8 cellular contexts compared by ENCODE assay signal in genomic region chr19:45477713-45478453, GRCh38. TPM values are rescaled to one million over a fixed set of nuclear protein-coding genes. Genes with fewer than 3 reads are reported as not detected.
DNase-seq lines count a peak whose midpoint lies in the region; ATAC-seq and TF ChIP-seq lines count a peak whose summit lies in the region.

No MANE protein-coding gene starts in this region.

- H3K36me3 ChIP-seq in GM23248 (ENCODE audit: low read depth) (no peaks in the 10 kb centered on the region), SK-N-SH (replicated peaks in 1 of 2; ENCODE audit: control insufficient read depth in 1 of 2, insufficient read depth in 2 of 2, low read length in 1 of 2) (no peaks in the 10 kb centered on the region), endocrine pancreas (ENCODE audit: control insufficient read depth, insufficient read depth, low read length) (peaks cover 1% of the 10 kb centered on the region)

- no peaks in the 10 kb centered on the region for H3K9me2 ChIP-seq in GM23248 (ENCODE audit: insufficient read depth)
- no peaks in the 10 kb centered on the region for H3K9me2 ChIP-seq in SK-N-SH

- no peak for TF ChIP-seq CTCF in AG04450 (IDR thresholded peaks at IDR 0.05; ENCODE audit: low read depth, low read length)
- no peak for TF ChIP-seq CTCF in SK-N-SH (IDR thresholded peaks at IDR 0.05)
- no peak for TF ChIP-seq CTCF in omental fat pad (IDR thresholded peaks at IDR 0.05)

- H4K20me1 ChIP-seq in GM23248 (ENCODE audit: insufficient read depth) (no peaks in the 10 kb centered on the region), SK-N-SH (ENCODE audit: insufficient read depth) (no peaks in the 10 kb centered on the region)

- H3K9me3 ChIP-seq in AG04450 (ENCODE audit: control insufficient read depth, insufficient read depth, low read length): no peaks in the 10 kb centered on the region
- H3K9me3 ChIP-seq in GM23248 (ENCODE audit: low read depth): no peaks in the 10 kb centered on the region
- no peaks in the 10 kb centered on the region for H3K9me3 ChIP-seq in SK-N-SH
- no peaks in the 10 kb centered on the region for H3K9me3 ChIP-seq in endocrine pancreas (ENCODE audit: control insufficient read depth, low read length)

- in situ Hi-C loops in GM23248 (cut with MboI): loop anchor here (5.0 kb wide), 1 partner anchor 36 kb away; no protein-coding TSS in a partner anchor
- in situ Hi-C loops in KBM-7 (cut with MboI; ENCODE audit: low pct_unique_long_range_greater_than_20kb, low sequenced_read_pairs): no loop called here

- no peak for TF ChIP-seq EP300 in SK-N-SH (IDR thresholded peaks at IDR 0.05; ENCODE audit: borderline replicate concordance in 1 of 2, low read depth in 1 of 2, low read length in 1 of 2)

- H3K4me3 ChIP-seq in AG04450 (ENCODE audit: low read depth, low read length): peak overlapping the region; percentile 65
- H3K4me3 ChIP-seq in GM23248: peak overlapping the region; percentile 87
- H3K4me3 ChIP-seq in SK-N-SH (ENCODE audit: low read depth in 2 of 2, low read length in 1 of 2): peak overlapping the region; percentile 53 to 72
- peak overlapping the region; percentile 74 for H3K4me3 ChIP-seq in endocrine pancreas (ENCODE audit: control insufficient read depth, insufficient read depth, low read length)

- peak; percentile 19 for ATAC-seq in omental fat pad (ENCODE audit: low FRiP score)

- CTCF ChIA-PET in AG04450 (lab: Charles Lee) (interaction anchor here (0.6 to 8.4 kb wide), 25 partner anchors 8 to 168 kb away, joined by 3 to 224 read pairs (median 6); partner anchors contain the start of genes ERCC1, FOSB and PPM1N), SK-N-SH (lab: Yijun Ruan, JAX) (interaction anchor here (0.7 to 27.6 kb wide), 30 partner anchors 8 to 248 kb away, joined by 3 to 870 read pairs (median 6); partner anchors contain the start of genes ERCC1, EXOC3L2, FOSB and PPM1N)

- peak overlapping the region; percentile 96 for H3K4me2 ChIP-seq in GM23248 (ENCODE audit: unreplicated experiment)
- peak overlapping the region; percentile 72 for H3K4me2 ChIP-seq in SK-N-SH

- no peak for TF ChIP-seq RAD21 in SK-N-SH (IDR thresholded peaks at IDR 0.05; ENCODE audit: low read length)

- WGBS in GM23248 (ENCODE audit: low coverage in 1 of 2, low lambda C conversion rate in 2 of 2, missing lambda C conversion rate in 2 of 2), 2 experiments: 6 to 8% methylated on average over 12 of the region's 12 CpGs
- 8% methylated on average over 12 of the region's 12 CpGs for WGBS in SK-N-SH (ENCODE audit: low lambda C conversion rate)

- peaks cover 5% of the 10 kb centered on the region; the same call in 1 of the 2 replicates for H3K4me1 ChIP-seq in GM23248 (ENCODE audit: insufficient read depth)
- H3K4me1 ChIP-seq in SK-N-SH (ENCODE audit: control insufficient read depth in 1 of 2, insufficient read depth in 2 of 2, low read depth in 1 of 2, low read length in 1 of 2): peaks cover 0 to 5% of the 10 kb centered on the region in 2 experiments; a peak in 2 of 4 replicates
- no peaks in the 10 kb centered on the region for H3K4me1 ChIP-seq in endocrine pancreas (ENCODE audit: control insufficient read depth, insufficient read depth, low read length)

- H3K27ac ChIP-seq in AG04450 (ENCODE audit: low read depth, low read length) (peak overlapping the region; percentile 96), GM23248 (peak overlapping the region; percentile 98), SK-N-SH (ENCODE audit: low read depth in 2 of 2, low read length in 1 of 2) (peak overlapping the region in 1 of 2 experiments; percentile 92; a peak in 2 of 4 replicates)

- H2AFZ ChIP-seq in GM23248 (peak overlapping the region; percentile 93; the same call in 1 of the 2 replicates), SK-N-SH (ENCODE audit: low read depth) (no peak overlapping the region)

- H3K79me2 ChIP-seq in GM23248 (ENCODE audit: insufficient read depth) (0 out of 2 replicates have a peak, but pooled peaks cover 8% of the 10 kb centered on the region), SK-N-SH (ENCODE audit: insufficient read depth) (no peaks in the 10 kb centered on the region)

- POLR2A ChIA-PET in AG04450 (lab: Yijun Ruan, JAX): interaction anchor here (0.7 to 2.6 kb wide), 5 partner anchors 9 to 54 kb away, joined by 3 to 30 read pairs (median 7); partner anchors contain the start of gene FOSB
- POLR2A ChIA-PET in SK-N-SH (lab: Yijun Ruan, JAX): interaction anchor here (0.8 to 2.1 kb wide), 4 partner anchors 11 to 54 kb away, joined by 3 to 15 read pairs (median 4); partner anchors contain the start of genes ERCC1 and FOSB

- H3K9ac ChIP-seq in GM23248 (peak overlapping the region; percentile 94), SK-N-SH (peak overlapping the region; percentile 86; the same call in 1 of the 2 replicates), endocrine pancreas (ENCODE audit: control insufficient read depth, insufficient read depth, low read length) (peak overlapping the region; percentile 63)

- H3F3A ChIP-seq in GM23248 (ENCODE audit: insufficient read depth): peaks cover 36% of the 10 kb centered on the region
- H3F3A ChIP-seq in SK-N-SH (replicated peaks; ENCODE audit: insufficient read depth): peaks cover 13% of the 10 kb centered on the region

- no peak for DNase-seq in AG04450 (ENCODE audit: low read depth, low spot score)
- peak; percentile 89 for DNase-seq in GM23248
- no peak for DNase-seq in SK-N-SH
- no peak for DNase-seq in omental fat pad (ENCODE audit: low spot score)
- DNase-seq in KBM-7: no peak
- no peak for DNase-seq in NOMO-1 treated with DMSO at 0.1 percent for 48 hours (lab: John Stamatoyannopoulos, UW; ENCODE audit: unreplicated experiment)
- DNase-seq in EL: no peak

- H3K27me3 ChIP-seq in AG04450 (ENCODE audit: control insufficient read depth, insufficient read depth, low read length) (no peaks in the 10 kb centered on the region), GM23248 (replicated peaks; ENCODE audit: insufficient read depth) (no peaks in the 10 kb centered on the region), SK-N-SH (ENCODE audit: insufficient read depth) (no peaks in the 10 kb centered on the region), endocrine pancreas (ENCODE audit: control insufficient read depth, insufficient read depth, low read length) (no peaks in the 10 kb centered on the region)

TF ChIP-seq in SK-N-SH, 30 proteins besides CTCF, POLR2A, EP300 and RAD21 (continues in another document):
- no peak for TF ChIP-seq RFX5 (IDR thresholded peaks at IDR 0.05; ENCODE audit: low read length)

RNA-seq across cellular contexts. Expression of gene FOSB, which starts 10.1 kb away (rescaled TPM):
- polyA plus RNA-seq in AG04450 (2011; rRNA removed) (1.3 and 1.7 TPM in 2 replicates), GM23248 (2016; fragmentation: Nextera tagmentation; extraction: Ambion mirVana) (4.8 and 8.3 TPM in 2 replicates), SK-N-SH (2012; rRNA removed) (38.4 and 78.2 TPM in 2 replicates)
- polyA minus RNA-seq in AG04450 (2011; rRNA and poly(A)+ RNA removed): 12.2 and 19.2 TPM in 2 replicates
- total RNA-seq in GM23248 (2014; rRNA removed; shearing (Covaris generic)): 11.9 and 16.1 TPM in 2 replicates
- 19.6 and 23.8 TPM in 2 replicates for polyA plus RNA-seq in SK-N-SH (2012; cell fraction: cytosol; rRNA removed)
- 377 and 391 TPM in 2 replicates for polyA plus RNA-seq in SK-N-SH (2012; cell fraction: nucleus; rRNA removed)
- total RNA-seq in omental fat pad: 100 to 1,000 TPM; 306 to 713 (median 395) TPM

RNA-seq across cellular contexts. Expression of gene RTN2, which starts 19.0 kb away (rescaled TPM):
- 13.6 and 15.5 TPM in 2 replicates for polyA plus RNA-seq in AG04450 (2011; rRNA removed)
- 9.9 and 17.8 TPM in 2 replicates for polyA minus RNA-seq in AG04450 (2011; rRNA and poly(A)+ RNA removed)
- total RNA-seq in GM23248 (2014; rRNA removed; shearing (Covaris generic)): 14.8 and 19.6 TPM in 2 replicates
- 7.8 and 8.2 TPM in 2 replicates for polyA plus RNA-seq in GM23248 (2016; fragmentation: Nextera tagmentation; extraction: Ambion mirVana)
- polyA plus RNA-seq in SK-N-SH (2012; rRNA removed): 6.8 and 7.0 TPM in 2 replicates
- polyA plus RNA-seq in SK-N-SH (2012; cell fraction: cytosol; rRNA removed): 4.3 and 6.8 TPM in 2 replicates
- 8.6 and 11.9 TPM in 2 replicates for polyA plus RNA-seq in SK-N-SH (2012; cell fraction: nucleus; rRNA removed)
- 1 to 10 TPM; 3.8 to 9.4 (median 7.0) TPM for total RNA-seq in omental fat pad

RNA-seq across cellular contexts. Expression of gene PPM1N, which starts 20.4 kb away (rescaled TPM):
- polyA plus RNA-seq in AG04450 (2011; rRNA removed) (1.5 and 1.8 TPM in 2 replicates), GM23248 (2016; fragmentation: Nextera tagmentation; extraction: Ambion mirVana) (0.33 and 0.63 TPM in 2 replicates), SK-N-SH (2012; rRNA removed) (10.3 and 10.9 TPM in 2 replicates)
- not detected in 2 replicates for polyA minus RNA-seq in AG04450 (2011; rRNA and poly(A)+ RNA removed)
- 0.32 TPM in 1 of 2 replicates, not detected in the other for total RNA-seq in GM23248 (2014; rRNA removed; shearing (Covaris generic))
- polyA plus RNA-seq in SK-N-SH (2012; cell fraction: cytosol; rRNA removed): 6.8 and 8.2 TPM in 2 replicates
- polyA plus RNA-seq in SK-N-SH (2012; cell fraction: nucleus; rRNA removed): 19.9 and 24.3 TPM in 2 replicates
- total RNA-seq in omental fat pad: 1 to 10 TPM; 1.9 to 3.8 (median 2.9) TPM

RNA-seq across cellular contexts. Expression of gene VASP, which starts 29.4 kb away (rescaled TPM):
- 49.6 and 60.8 TPM in 2 replicates for polyA plus RNA-seq in AG04450 (2011; rRNA removed)
- polyA minus RNA-seq in AG04450 (2011; rRNA and poly(A)+ RNA removed): 55.6 and 60.8 TPM in 2 replicates
- total RNA-seq in GM23248 (2014; rRNA removed; shearing (Covaris generic)): 108 and 135 TPM in 2 replicates
- polyA plus RNA-seq in GM23248 (2016; fragmentation: Nextera tagmentation; extraction: Ambion mirVana): 31.9 and 32.6 TPM in 2 replicates
- 31.6 and 37.8 TPM in 2 replicates for polyA plus RNA-seq in SK-N-SH (2012; rRNA removed)
- 26.2 and 30.0 TPM in 2 replicates for polyA plus RNA-seq in SK-N-SH (2012; cell fraction: cytosol; rRNA removed)
- polyA plus RNA-seq in SK-N-SH (2012; cell fraction: nucleus; rRNA removed): 54.0 and 62.4 TPM in 2 replicates
- 100 to 1,000 TPM in 1 of 4 donors, 10 to 100 TPM in 3; 47.0 to 132 (median 68.7) TPM for total RNA-seq in omental fat pad

RNA-seq across cellular contexts. Expression of gene ERCC1, which starts 54.2 kb away (rescaled TPM):
- polyA plus RNA-seq in AG04450 (2011; rRNA removed) (75.8 and 113 TPM in 2 replicates), GM23248 (2016; fragmentation: Nextera tagmentation; extraction: Ambion mirVana) (89.0 and 90.9 TPM in 2 replicates), SK-N-SH (2012; rRNA removed) (93.1 and 95.3 TPM in 2 replicates)
- polyA minus RNA-seq in AG04450 (2011; rRNA and poly(A)+ RNA removed): 85.5 and 126 TPM in 2 replicates
- total RNA-seq in GM23248 (2014; rRNA removed; shearing (Covaris generic)): 63.0 and 79.8 TPM in 2 replicates
- polyA plus RNA-seq in SK-N-SH (2012; cell fraction: cytosol; rRNA removed): 45.3 and 58.8 TPM in 2 replicates
- polyA plus RNA-seq in SK-N-SH (2012; cell fraction: nucleus; rRNA removed): 199 and 204 TPM in 2 replicates
- 10 to 100 TPM; 63.7 to 93.8 (median 76.5) TPM for total RNA-seq in omental fat pad
